In genomic region chr13:45220403-45220802, GRCh38 we compare ENCODE assay signal across 16 cellular contexts. TPM values are rescaled to one million over a fixed set of nuclear protein-coding genes. Genes with fewer than 3 reads are reported as not detected.
DNase-seq lines count a peak whose midpoint lies in the region; ATAC-seq and TF ChIP-seq lines count a peak whose summit lies in the region.
"Had no signal": no experiment of that assay in that cellular context is flagged by ENCODE, and none has a peak within 500 bp of the region (broad histone marks: within the 10 kb centered on the region; RNA-seq: fewer than 3 reads in every experiment).

No MANE protein-coding gene starts in this region.

- H3K27ac ChIP-seq in HEK293 (ENCODE audit: extremely low read depth, low read depth, low read length) (no peak overlapping the region), esophagus squamous epithelium (peak overlapping the region in 3 of 4 donors; percentile 19 to 66 (median 33)), MM.1S (ENCODE audit: low read length) (no peak overlapping the region)

- TF ChIP-seq CTCF in HEK293 (tag by site-specific recombination; IDR thresholded peaks at IDR 0.05) (no peak), esophagus squamous epithelium (IDR thresholded peaks at IDR 0.05) (no peak), progenitor cell of endocrine pancreas (IDR thresholded peaks at IDR 0.05; ENCODE audit: unreplicated experiment) (no peak), MM.1S (IDR thresholded peaks at IDR 0.05; ENCODE audit: low read length) (no peak)

- no peaks in the 10 kb centered on the region for H3K27me3 ChIP-seq in adipocyte (replicated peaks; ENCODE audit: control insufficient read depth, insufficient read depth, low read length)
- no peaks in the 10 kb centered on the region for H3K27me3 ChIP-seq in esophagus squamous epithelium
- no peaks in the 10 kb centered on the region for H3K27me3 ChIP-seq in MM.1S (replicated peaks; ENCODE audit: insufficient read depth, low read length)

- H3K36me3 ChIP-seq in HEK293 (ENCODE audit: control insufficient read depth in 2 of 2, insufficient read depth in 1 of 2, low read length in 2 of 2) (no peaks in the 10 kb centered on the region; a peak in 1 of 3 replicates), adipocyte (ENCODE audit: control insufficient read depth, insufficient read depth, low read length, severe bottlenecking) (no peaks in the 10 kb centered on the region), esophagus squamous epithelium (no peaks in the 10 kb centered on the region), MM.1S (replicated peaks; ENCODE audit: insufficient read depth, low read length) (no peaks in the 10 kb centered on the region)

- no peak overlapping the region for H3K9ac ChIP-seq in adipocyte (ENCODE audit: low read length)
- no peak overlapping the region for H3K9ac ChIP-seq in MM.1S (ENCODE audit: low read length)

- peaks cover 16% of the 10 kb centered on the region for H3K4me1 Mint-ChIP-seq in progenitor cell of endocrine pancreas (ENCODE audit: low read depth)

- POLR2A ChIA-PET in HEK293 (lab: Yijun Ruan, JAX), result no interaction called here

- peaks cover 5% of the 10 kb centered on the region for H3K36me3 Mint-ChIP-seq in progenitor cell of endocrine pancreas (ENCODE audit: insufficient read depth)

- WGBS in esophagus squamous epithelium, 2 donors, result 87 to 93% methylated on average over 4 of the region's 4 CpGs

- CTCF ChIA-PET in HEK293 (lab: Yijun Ruan, JAX), result no interaction called here

- TF ChIP-seq POLR2A in esophagus squamous epithelium (IDR thresholded peaks at IDR 0.05), result no peak

- ATAC-seq in GM19328 (IDR thresholded peaks at IDR 0.05; ENCODE audit: unreplicated experiment), result no peak

- H3K4me3 ChIP-seq in HEK293 (ENCODE audit: low read depth, low read length) (no peak overlapping the region), adipocyte (ENCODE audit: low read length) (peak overlapping the region; percentile 69), esophagus squamous epithelium (no peak overlapping the region), MM.1S (ENCODE audit: low read length) (no peak overlapping the region)

- no peaks in the 10 kb centered on the region for H3K27me3 Mint-ChIP-seq in progenitor cell of endocrine pancreas
- H3K27me3 Mint-ChIP-seq: B cell; CD4-positive, alpha-beta T cell had no signal

- H3K9me3 Mint-ChIP-seq in progenitor cell of endocrine pancreas (ENCODE audit: low read depth), result peaks cover 2% of the 10 kb centered on the region
- H3K9me3 Mint-ChIP-seq: CD4-positive, alpha-beta T cell had no signal

- peak overlapping the region; percentile 45 for H3K27ac Mint-ChIP-seq in progenitor cell of endocrine pancreas
- H3K27ac Mint-ChIP-seq: B cell; CD4-positive, alpha-beta T cell had no signal

- H3K9me3 ChIP-seq in HEK293 (ENCODE audit: control insufficient read depth, insufficient read depth, low read depth, low read length) (no peaks in the 10 kb centered on the region), adipocyte (ENCODE audit: control insufficient read depth, low read length) (no peaks in the 10 kb centered on the region), esophagus squamous epithelium (no peaks in the 10 kb centered on the region), MM.1S (replicated peaks; ENCODE audit: insufficient read depth, low read length) (no peaks in the 10 kb centered on the region)

- H3K79me2 ChIP-seq in MM.1S (ENCODE audit: low read length), result no peaks in the 10 kb centered on the region

- intact Hi-C loops in esophagus squamous epithelium (cut with DNase I), result no loop called here

- H3K4me1 ChIP-seq in HEK293 (ENCODE audit: control insufficient read depth, insufficient read depth, low read length), result peaks cover 8% of the 10 kb centered on the region
- H3K4me1 ChIP-seq in adipocyte (ENCODE audit: control insufficient read depth, insufficient read depth, low read length), result peaks cover 27% of the 10 kb centered on the region
- peaks cover 5 to 32% (median 6%) of the 10 kb centered on the region in 3 donors for H3K4me1 ChIP-seq in esophagus squamous epithelium
- H3K4me1 ChIP-seq in MM.1S (ENCODE audit: low read length), result 0 out of 2 replicates have a peak, but pooled peaks cover 5% of the 10 kb centered on the region

- H4K20me1 ChIP-seq in MM.1S (ENCODE audit: insufficient read depth, low read length), result no peaks in the 10 kb centered on the region

- H3K9me2 ChIP-seq in MM.1S (replicated peaks; ENCODE audit: insufficient read depth, low read length), result no peaks in the 10 kb centered on the region

- H3K4me3 Mint-ChIP-seq in progenitor cell of endocrine pancreas (ENCODE audit: low read depth), result no peak overlapping the region
- H3K4me3 Mint-ChIP-seq: B cell; CD4-positive, alpha-beta T cell had no signal

- no peak overlapping the region for H2AFZ ChIP-seq in MM.1S (ENCODE audit: low read length)

- DNase-seq in adipocyte (ENCODE audit: low read depth) (no peak), esophagus squamous epithelium (lab: John Stamatoyannopoulos, UW) (no peak), progenitor cell of endocrine pancreas (ENCODE audit: low spot score, unreplicated experiment) (no peak), MM.1S (no peak)
- DNase-seq in stimulated activated naive CD4-positive, alpha-beta T cell (lab: John Stamatoyannopoulos, UW), result no peak
- DNase-seq in NK-92 treated with Interleukin-12 subunit alpha and Interleukin-12 subunit beta, amount 100 ng/mL, for 24 hours (lab: John Stamatoyannopoulos, UW), result no peak
- DNase-seq: CD4-positive, alpha-beta T cell; DMS79 treated with DMSO at 0.1 percent for 48 hours; GOT3; KG1; NCI-H1105; NCI-H1694 treated with DMSO at 0.1 percent for 48 hours; SHP77 treated with DMSO at 0.1 percent for 48 hours had no signal

- no peaks in the 10 kb centered on the region for H3F3A ChIP-seq in MM.1S (ENCODE audit: insufficient read depth, low read length)

- no peak overlapping the region for H3K4me2 ChIP-seq in MM.1S (ENCODE audit: low read depth, low read length)

TF ChIP-seq in HEK293, 187 proteins besides CTCF, POLR2A, EP300 and RAD21 (continues in another document):
- TF ChIP-seq ZSCAN23 (tag by site-specific recombination; IDR thresholded peaks at IDR 0.05) (no peak), ZBTB48 (tag by site-specific recombination; IDR thresholded peaks at IDR 0.05) (no peak), HOXA7 (CRISPR knock-in tag; IDR thresholded peaks at IDR 0.05; ENCODE audit: borderline replicate concordance) (no peak), ZNF138 (tag by site-specific recombination; IDR thresholded peaks at IDR 0.05; ENCODE audit: borderline replicate concordance) (no peak), ZNF704 (tag by site-specific recombination; IDR thresholded peaks at IDR 0.05) (no peak), ZNF211 (tag by site-specific recombination; IDR thresholded peaks at IDR 0.05; ENCODE audit: low read depth) (no peak), ZNF449 (tag by site-specific recombination; IDR thresholded peaks at IDR 0.05) (peak; percentile 69), FEZF1 (tag by site-specific recombination; IDR thresholded peaks at IDR 0.05) (no peak), ZNF600 (tag by site-specific recombination; IDR thresholded peaks at IDR 0.05) (no peak), ZNF791 (tag by site-specific recombination; IDR thresholded peaks at IDR 0.05) (no peak), ZNF639 (tag by site-specific recombination; IDR thresholded peaks at IDR 0.05) (0 out of 2 replicates have a peak, but pooled peaks have one; percentile 6), ZNF768 (tag by site-specific recombination; IDR thresholded peaks at IDR 0.05) (no peak)

RNA-seq across cellular contexts. Expression of gene KCTD4, which starts 19.6 kb away (rescaled TPM):
- total RNA-seq in esophagus squamous epithelium (not detected), progenitor cell of endocrine pancreas (not detected in 2 replicates)
- total RNA-seq: B cell; CD4-positive, alpha-beta T cell had no signal

Comparison
In these comparisons a context has a peak if more than half of its experiments do, and no peak if none do; other contexts are left out.
1. H3K27ac ChIP-seq: peak in esophagus squamous epithelium (3 of 4); none in HEK293 (single experiment) and MM.1S (single experiment).